Comparison of ENCODE assay signal across 11 cellular contexts in genomic region chr5:102453716-102454115, GRCh38. TPM values are rescaled to one million over a fixed set of nuclear protein-coding genes. Genes with fewer than 3 reads are reported as not detected.
DNase-seq lines count a peak whose midpoint lies in the region; ATAC-seq lines count a peak whose summit lies in the region.
"Had no signal": no experiment of that assay in that cellular context is flagged by ENCODE, and none has a peak within 500 bp of the region (broad histone marks: within the 10 kb centered on the region; RNA-seq: fewer than 3 reads in every experiment).

No MANE protein-coding gene starts in this region.

- DNase-seq in activated naive CD8-positive, alpha-beta T cell treated with anti-CD3 and anti-CD28 coated beads, Interleukin-2, amount 10 ng/mL, durations not matched to agents 7 days and 5 days = no peak
- DNase-seq in activated naive CD8-positive, alpha-beta T cell treated with anti-CD3 and anti-CD28 coated beads for 36 hours = no peak
- DNase-seq in NAMALWA (ENCODE audit: low spot score) (peak; percentile 27), stromal cell of bone marrow (ENCODE audit: low read depth) (peak; percentile 9), HT-29 (ENCODE audit: low spot score) (no peak), islet precursor cell (no peak)
- DNase-seq in NK-92 treated with Interleukin-12 subunit alpha and Interleukin-12 subunit beta, amount 100 ng/mL, for 24 hours (lab: John Stamatoyannopoulos, UW) = no peak
- DNase-seq: T-helper 9 cell had no signal

- H3K4me3 Mint-ChIP-seq in activated naive CD8-positive, alpha-beta T cell treated with anti-CD3 and anti-CD28 coated beads, Interleukin-2, amount 10 ng/mL, durations not matched to agents 7 days and 5 days = peak overlapping the region; percentile 56
- no peak overlapping the region for H3K4me3 Mint-ChIP-seq in activated naive CD8-positive, alpha-beta T cell treated with anti-CD3 and anti-CD28 coated beads for 36 hours
- H3K4me3 Mint-ChIP-seq: dendritic cell treated with granulocyte-macrophage colony-stimulating factor and Interleukin-4, amounts not matched to agents 40 ng/mL and 50 ng/mL, for 4 days had no signal

- H3K36me3 Mint-ChIP-seq in activated naive CD8-positive, alpha-beta T cell treated with anti-CD3 and anti-CD28 coated beads, Interleukin-2, amount 10 ng/mL, durations not matched to agents 7 days and 5 days = no peaks in the 10 kb centered on the region
- H3K36me3 Mint-ChIP-seq in activated naive CD8-positive, alpha-beta T cell treated with anti-CD3 and anti-CD28 coated beads for 36 hours = no peaks in the 10 kb centered on the region

- POLR2A ChIA-PET in activated naive CD8-positive, alpha-beta T cell treated with anti-CD3 and anti-CD28 coated beads, Interleukin-2, amount 10 ng/mL, durations not matched to agents 7 days and 5 days (lab: Charles Lee) = no interaction called here

- H3K4me1 Mint-ChIP-seq in activated naive CD8-positive, alpha-beta T cell treated with anti-CD3 and anti-CD28 coated beads, Interleukin-2, amount 10 ng/mL, durations not matched to agents 7 days and 5 days = peaks cover 4% of the 10 kb centered on the region
- H3K4me1 Mint-ChIP-seq in activated naive CD8-positive, alpha-beta T cell treated with anti-CD3 and anti-CD28 coated beads for 36 hours = no peaks in the 10 kb centered on the region

- H3K27me3 Mint-ChIP-seq in activated naive CD8-positive, alpha-beta T cell treated with anti-CD3 and anti-CD28 coated beads, Interleukin-2, amount 10 ng/mL, durations not matched to agents 7 days and 5 days = peaks cover 4% of the 10 kb centered on the region
- no peaks in the 10 kb centered on the region for H3K27me3 Mint-ChIP-seq in activated naive CD8-positive, alpha-beta T cell treated with anti-CD3 and anti-CD28 coated beads for 36 hours
- H3K27me3 Mint-ChIP-seq: dendritic cell treated with granulocyte-macrophage colony-stimulating factor and Interleukin-4, amounts not matched to agents 40 ng/mL and 50 ng/mL, for 4 days had no signal

- H3K27ac Mint-ChIP-seq in activated naive CD8-positive, alpha-beta T cell treated with anti-CD3 and anti-CD28 coated beads, Interleukin-2, amount 10 ng/mL, durations not matched to agents 7 days and 5 days = peak overlapping the region; percentile 34
- H3K27ac Mint-ChIP-seq in activated naive CD8-positive, alpha-beta T cell treated with anti-CD3 and anti-CD28 coated beads for 36 hours = no peak overlapping the region
- H3K27ac Mint-ChIP-seq: dendritic cell treated with granulocyte-macrophage colony-stimulating factor and Interleukin-4, amounts not matched to agents 40 ng/mL and 50 ng/mL, for 4 days had no signal

- peaks cover 1% of the 10 kb centered on the region for H3K9me3 Mint-ChIP-seq in activated naive CD8-positive, alpha-beta T cell treated with anti-CD3 and anti-CD28 coated beads, Interleukin-2, amount 10 ng/mL, durations not matched to agents 7 days and 5 days
- H3K9me3 Mint-ChIP-seq in activated naive CD8-positive, alpha-beta T cell treated with anti-CD3 and anti-CD28 coated beads for 36 hours = no peaks in the 10 kb centered on the region

- peak; percentile 67 for ATAC-seq in activated naive CD8-positive, alpha-beta T cell treated with anti-CD3 and anti-CD28 coated beads, Interleukin-2, amount 10 ng/mL, durations not matched to agents 7 days and 5 days (ENCODE audit: low read depth)
- ATAC-seq in HG02885 (IDR thresholded peaks at IDR 0.05; ENCODE audit: poor library complexity, unreplicated experiment) = peak; percentile 88

RNA-seq across cellular contexts. Expression of gene SLCO6A1, which starts 45.1 kb away (rescaled TPM):
- total RNA-seq in activated naive CD8-positive, alpha-beta T cell treated with anti-CD3 and anti-CD28 coated beads, Interleukin-2, amount 10 ng/mL, durations not matched to agents 7 days and 5 days = not detected
- not detected for total RNA-seq in activated naive CD8-positive, alpha-beta T cell treated with anti-CD3 and anti-CD28 coated beads for 36 hours
- not detected in 2 replicates for total RNA-seq in HT-29 (2014; rRNA removed; shearing (Covaris generic))
- total RNA-seq: lung had no signal

Comparison
In these comparisons a context has a peak if more than half of its experiments do, and no peak if none do; other contexts are left out.
1. DNase-seq: peak in NAMALWA (single experiment) and stromal cell of bone marrow (single experiment); none in activated naive CD8-positive, alpha-beta T cell treated with anti-CD3 and anti-CD28 coated beads, Interleukin-2, amount 10 ng/mL, durations not matched to agents 7 days and 5 days (single experiment), activated naive CD8-positive, alpha-beta T cell treated with anti-CD3 and anti-CD28 coated beads for 36 hours (single experiment), NK-92 treated with Interleukin-12 subunit alpha and Interleukin-12 subunit beta, amount 100 ng/mL, for 24 hours (single experiment), HT-29 (single experiment) and islet precursor cell (single experiment).